In the genomic region with DNA sequence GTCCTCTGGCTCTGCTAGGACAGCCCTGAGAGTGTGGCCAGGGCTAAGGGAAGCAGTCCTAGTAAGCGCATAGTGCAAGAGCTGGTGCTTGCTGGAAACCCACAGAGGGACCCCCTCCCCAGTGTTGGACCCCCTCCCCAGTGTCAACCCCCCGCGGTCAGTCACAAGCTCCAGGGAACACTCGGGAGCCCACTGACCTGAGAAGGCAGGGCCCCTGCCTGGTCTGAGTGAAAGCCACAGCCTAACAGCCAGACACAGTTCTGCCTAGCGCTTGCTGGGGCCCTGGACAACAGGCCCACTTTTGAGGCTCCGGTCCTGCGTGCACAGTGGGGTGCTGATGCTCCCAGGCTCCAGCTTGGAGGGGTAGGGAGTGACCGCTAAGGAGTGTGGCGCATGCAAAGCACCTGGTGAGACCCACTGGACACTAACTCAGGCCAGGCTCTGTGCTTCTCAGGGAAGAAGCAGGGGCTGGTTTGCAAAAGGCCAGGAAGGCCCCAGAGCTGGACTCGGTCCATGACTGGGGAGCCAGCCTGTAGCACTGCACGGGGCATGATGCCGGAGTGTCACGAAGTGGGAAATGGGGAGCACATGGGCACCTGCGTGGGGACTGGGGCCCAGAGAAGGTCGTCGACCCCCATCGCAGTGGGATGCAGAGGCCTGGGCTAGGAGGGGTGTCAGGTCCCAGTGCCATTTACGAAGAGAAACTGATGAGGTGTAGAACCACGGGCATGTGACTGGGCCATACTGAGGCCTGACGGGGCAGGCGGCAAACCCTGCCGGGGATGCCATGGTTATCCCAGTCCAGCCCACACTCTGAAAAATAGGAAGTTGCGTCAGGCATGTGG, we compare ENCODE assay signal across 25 cellular contexts.
DNase-seq lines count a peak whose midpoint lies in the region; ATAC-seq and TF ChIP-seq lines count a peak whose summit lies in the region.
"Had no signal": no experiment of that assay in that cellular context is flagged by ENCODE, and none has a peak within 500 bp of the region (broad histone marks: within the 10 kb centered on the region; RNA-seq: fewer than 3 reads in every experiment).

No MANE protein-coding gene starts in this region.

- H3K36me3 ChIP-seq in right lobe of liver (no peaks in the 10 kb centered on the region), suprapubic skin (no peaks in the 10 kb centered on the region), HAP-1 (replicated peaks) (no peaks in the 10 kb centered on the region)
- H3K36me3 ChIP-seq: neural progenitor cell, prostate gland had no signal

- ATAC-seq in WTC11 (no peak), right lobe of liver (no peak), HG03139 (IDR thresholded peaks at IDR 0.05; ENCODE audit: unreplicated experiment) (no peak)
- ATAC-seq: A549; activated CD4-positive, CD25-positive, alpha-beta regulatory T cell treated with anti-CD3 and anti-CD28 coated beads, Interleukin-2, amount 50 U/mL, for 24 hours; HCT116 had no signal

- H3K36me3 Mint-ChIP-seq in WTC11 = no peaks in the 10 kb centered on the region
- H3K36me3 Mint-ChIP-seq: IgD-negative memory B cell, neural progenitor cell had no signal

- TF ChIP-seq POLR2A in right lobe of liver (IDR thresholded peaks at IDR 0.05) = no peak
- TF ChIP-seq POLR2A in suprapubic skin (IDR thresholded peaks at IDR 0.05) = no peak

- no peak overlapping the region for H3K4me3 Mint-ChIP-seq in WTC11
- H3K4me3 Mint-ChIP-seq: IgD-negative memory B cell, neural progenitor cell had no signal

- H3K4me1 ChIP-seq in right lobe of liver (peaks cover 0 to 4% (median 0%) of the 10 kb centered on the region in 4 donors), suprapubic skin (peaks cover 14% of the 10 kb centered on the region), HAP-1 (no peaks in the 10 kb centered on the region)
- H3K4me1 ChIP-seq: prostate gland had no signal

- 81% methylated on average over 13 of the region's 23 CpGs for WGBS in right lobe of liver (ENCODE audit: insufficient coverage, low coverage, low lambda C conversion rate, missing lambda C conversion rate)
- 87% methylated on average over 15 of the region's 23 CpGs for WGBS in suprapubic skin

- intact Hi-C loops in right lobe of liver (cut with DNase I) = no loop called here

- CTCF ChIA-PET in WTC11 (lab: Charles Lee) = interaction anchor here (0.6 to 1.1 kb wide), 2 partner anchors 150 to 271 kb away, joined by 3 to 4 read pairs; no protein-coding TSS in a partner anchor

- H3K27ac Mint-ChIP-seq in WTC11 = peak overlapping the region; percentile 48; the same call in 1 of the 2 replicates
- H3K27ac Mint-ChIP-seq: IgD-negative memory B cell, neural progenitor cell had no signal

- H3K27ac ChIP-seq in right lobe of liver = no peak overlapping the region
- no peak overlapping the region for H3K27ac ChIP-seq in suprapubic skin
- H3K27ac ChIP-seq: A549, neural progenitor cell, prostate gland had no signal

- in situ Hi-C loops in HAP-1 (cut with MboI; ENCODE audit: low sequenced_read_pairs) = no loop called here

- peaks cover 4% of the 10 kb centered on the region for H3K9me3 Mint-ChIP-seq in WTC11

- H3K27me3 ChIP-seq in right lobe of liver = no peaks in the 10 kb centered on the region
- peaks cover 11% of the 10 kb centered on the region for H3K27me3 ChIP-seq in suprapubic skin
- no peaks in the 10 kb centered on the region for H3K27me3 ChIP-seq in HAP-1 (ENCODE audit: low read depth)

- TF ChIP-seq CTCF in WTC11 (IDR thresholded peaks at IDR 0.05) (no peak), right lobe of liver (IDR thresholded peaks at IDR 0.05) (no peak), suprapubic skin (IDR thresholded peaks at IDR 0.05) (no peak)

- H3K4me3 ChIP-seq in right lobe of liver = no peak overlapping the region
- no peak overlapping the region for H3K4me3 ChIP-seq in suprapubic skin
- H3K4me3 ChIP-seq in HAP-1 = no peak overlapping the region
- H3K4me3 ChIP-seq: A549, neural progenitor cell, prostate gland had no signal

- DNase-seq in activated CD8-positive, alpha-beta memory T cell treated with anti-CD3 and anti-CD28 coated beads for 24 hours = peak; percentile 47
- DNase-seq in activated CD8-positive, alpha-beta memory T cell treated with anti-CD3 and anti-CD28 coated beads, Interleukin-2, amount 50 U/mL, for 4 hours = no peak
- DNase-seq in WTC11 (ENCODE audit: low spot score) = no peak
- peak in 2 of 3 donors; percentile 31 to 38 for DNase-seq in right lobe of liver
- DNase-seq in suprapubic skin (ENCODE audit: low spot score in 2 of 2) = peak; percentile 45 to 58
- DNase-seq in DMS114 treated with DMSO at 0.1 percent for 48 hours (lab: John Stamatoyannopoulos, UW; ENCODE audit: unreplicated experiment) = no peak
- no peak for DNase-seq in HAP-1 (ENCODE audit: low spot score in 2 of 2)
- DNase-seq: activated naive CD4-positive, alpha-beta T cell treated with anti-CD3 and anti-CD28 coated beads, Interleukin-2, amount 50 U/mL, for 16 hours; anterior cingulate cortex; caudate nucleus; COR-L47; DMS79 treated with DMSO at 0.1 percent for 48 hours; kidney glomerular epithelial cell; NCI-H1105 treated with DMSO at 0.1 percent for 48 hours; NCI-H2081 treated with DMSO at 0.1 percent for 48 hours; NCI-H345; NCI-H774; SHP77 had no signal

- no peak for TF ChIP-seq EP300 in suprapubic skin (IDR thresholded peaks at IDR 0.05)

- POLR2A ChIA-PET in WTC11 (lab: Charles Lee) = no interaction called here

- H3K9me3 ChIP-seq in right lobe of liver (no peaks in the 10 kb centered on the region), suprapubic skin (no peaks in the 10 kb centered on the region), HAP-1 (no peaks in the 10 kb centered on the region)
- H3K9me3 ChIP-seq: A549, prostate gland had no signal

- H3K27me3 Mint-ChIP-seq in WTC11 (ENCODE audit: low read depth) = peaks cover 34% of the 10 kb centered on the region
- H3K27me3 Mint-ChIP-seq: IgD-negative memory B cell had no signal

- peaks cover 40% of the 10 kb centered on the region for H3K4me1 Mint-ChIP-seq in WTC11
- H3K4me1 Mint-ChIP-seq: IgD-negative memory B cell had no signal

TF ChIP-seq in WTC11, 78 proteins besides CTCF, POLR2A, EP300 and RAD21 (continues in another document):
- TF ChIP-seq ATF1 (CRISPR knock-in tag; IDR thresholded peaks at IDR 0.05) = no peak
- TF ChIP-seq ZNF219 (CRISPR knock-in tag; IDR thresholded peaks at IDR 0.05; ENCODE audit: borderline replicate concordance) = no peak
- TF ChIP-seq, protein P1, sequence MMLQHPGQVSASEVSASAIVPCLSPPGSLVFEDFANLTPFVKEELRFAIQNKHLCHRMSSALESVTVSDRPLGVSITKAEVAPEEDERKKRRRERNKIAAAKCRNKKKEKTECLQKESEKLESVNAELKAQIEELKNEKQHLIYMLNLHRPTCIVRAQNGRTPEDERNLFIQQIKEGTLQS (CRISPR knock-in tag; conservative IDR thresholded peaks at IDR 0.05) = no peak
- TF ChIP-seq, protein P2, sequence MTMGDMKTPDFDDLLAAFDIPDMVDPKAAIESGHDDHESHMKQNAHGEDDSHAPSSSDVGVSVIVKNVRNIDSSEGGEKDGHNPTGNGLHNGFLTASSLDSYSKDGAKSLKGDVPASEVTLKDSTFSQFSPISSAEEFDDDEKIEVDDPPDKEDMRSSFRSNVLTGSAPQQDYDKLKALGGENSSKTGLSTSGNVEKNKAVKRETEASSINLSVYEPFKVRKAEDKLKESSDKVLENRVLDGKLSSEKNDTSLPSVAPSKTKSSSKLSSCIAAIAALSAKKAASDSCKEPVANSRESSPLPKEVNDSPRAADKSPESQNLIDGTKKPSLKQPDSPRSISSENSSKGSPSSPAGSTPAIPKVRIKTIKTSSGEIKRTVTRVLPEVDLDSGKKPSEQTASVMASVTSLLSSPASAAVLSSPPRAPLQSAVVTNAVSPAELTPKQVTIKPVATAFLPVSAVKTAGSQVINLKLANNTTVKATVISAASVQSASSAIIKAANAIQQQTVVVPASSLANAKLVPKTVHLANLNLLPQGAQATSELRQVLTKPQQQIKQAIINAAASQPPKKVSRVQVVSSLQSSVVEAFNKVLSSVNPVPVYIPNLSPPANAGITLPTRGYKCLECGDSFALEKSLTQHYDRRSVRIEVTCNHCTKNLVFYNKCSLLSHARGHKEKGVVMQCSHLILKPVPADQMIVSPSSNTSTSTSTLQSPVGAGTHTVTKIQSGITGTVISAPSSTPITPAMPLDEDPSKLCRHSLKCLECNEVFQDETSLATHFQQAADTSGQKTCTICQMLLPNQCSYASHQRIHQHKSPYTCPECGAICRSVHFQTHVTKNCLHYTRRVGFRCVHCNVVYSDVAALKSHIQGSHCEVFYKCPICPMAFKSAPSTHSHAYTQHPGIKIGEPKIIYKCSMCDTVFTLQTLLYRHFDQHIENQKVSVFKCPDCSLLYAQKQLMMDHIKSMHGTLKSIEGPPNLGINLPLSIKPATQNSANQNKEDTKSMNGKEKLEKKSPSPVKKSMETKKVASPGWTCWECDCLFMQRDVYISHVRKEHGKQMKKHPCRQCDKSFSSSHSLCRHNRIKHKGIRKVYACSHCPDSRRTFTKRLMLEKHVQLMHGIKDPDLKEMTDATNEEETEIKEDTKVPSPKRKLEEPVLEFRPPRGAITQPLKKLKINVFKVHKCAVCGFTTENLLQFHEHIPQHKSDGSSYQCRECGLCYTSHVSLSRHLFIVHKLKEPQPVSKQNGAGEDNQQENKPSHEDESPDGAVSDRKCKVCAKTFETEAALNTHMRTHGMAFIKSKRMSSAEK (CRISPR knock-in tag; IDR thresholded peaks at IDR 0.05; ENCODE audit: borderline replicate concordance) = no peak
- TF ChIP-seq, protein P3, sequence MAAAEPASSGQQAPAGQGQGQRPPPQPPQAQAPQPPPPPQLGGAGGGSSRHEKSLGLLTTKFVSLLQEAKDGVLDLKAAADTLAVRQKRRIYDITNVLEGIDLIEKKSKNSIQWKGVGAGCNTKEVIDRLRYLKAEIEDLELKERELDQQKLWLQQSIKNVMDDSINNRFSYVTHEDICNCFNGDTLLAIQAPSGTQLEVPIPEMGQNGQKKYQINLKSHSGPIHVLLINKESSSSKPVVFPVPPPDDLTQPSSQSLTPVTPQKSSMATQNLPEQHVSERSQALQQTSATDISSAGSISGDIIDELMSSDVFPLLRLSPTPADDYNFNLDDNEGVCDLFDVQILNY (CRISPR knock-in tag; IDR thresholded peaks at IDR 0.05) = no peak
- TF ChIP-seq ETV6 (CRISPR knock-in tag; IDR thresholded peaks at IDR 0.05) = no peak
- TF ChIP-seq CBFB (CRISPR knock-in tag; IDR thresholded peaks at IDR 0.05; ENCODE audit: low read depth) = no peak

Comparison
In these comparisons a context has a peak if more than half of its experiments do, and no peak if none do; other contexts are left out.
1. DNase-seq: peak in activated CD8-positive, alpha-beta memory T cell treated with anti-CD3 and anti-CD28 coated beads for 24 hours (single experiment), right lobe of liver (2 of 3) and suprapubic skin (2 of 2); none in activated CD8-positive, alpha-beta memory T cell treated with anti-CD3 and anti-CD28 coated beads, Interleukin-2, amount 50 U/mL, for 4 hours (single experiment), WTC11 (single experiment), DMS114 treated with DMSO at 0.1 percent for 48 hours (single experiment) and HAP-1 (0 of 2).